ENCODE assay signal across 9 cellular contexts in the genomic region with DNA sequence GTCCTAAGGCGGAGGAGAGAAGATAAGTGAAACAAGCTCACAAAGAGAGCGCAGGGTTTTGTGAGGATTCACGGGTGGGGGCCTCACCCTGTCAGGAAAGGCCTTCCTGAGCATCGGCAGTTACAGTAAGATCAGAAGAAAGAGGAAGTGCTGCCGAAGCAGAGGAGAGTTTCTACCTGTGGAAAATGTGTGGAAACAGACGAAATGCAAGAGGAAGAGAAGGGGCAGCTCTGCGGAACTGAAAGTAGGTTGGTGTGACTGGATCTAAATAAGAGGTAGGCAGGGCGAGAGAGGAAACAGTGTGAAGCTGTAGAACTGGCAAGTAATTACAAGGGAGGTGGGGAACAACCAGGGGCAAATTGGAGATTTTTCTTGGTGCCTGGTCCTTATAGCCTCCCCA. TPM values are rescaled to one million over a fixed set of nuclear protein-coding genes. Genes with fewer than 3 reads are reported as not detected.
DNase-seq lines count a peak whose midpoint lies in the region; ATAC-seq and TF ChIP-seq lines count a peak whose summit lies in the region.
"Had no signal": no experiment of that assay in that cellular context is flagged by ENCODE, and none has a peak within 500 bp of the region (broad histone marks: within the 10 kb centered on the region; RNA-seq: fewer than 3 reads in every experiment).

No MANE protein-coding gene starts in this region.

- H3K9me3 Mint-ChIP-seq in nephron progenitor cell = peaks cover 28% of the 10 kb centered on the region

- H2AFZ ChIP-seq in Loucy (ENCODE audit: low read length) = no peak overlapping the region

- peak in 1 of 4 donors; percentile 23 for TF ChIP-seq POLR2A in esophagus squamous epithelium (IDR thresholded peaks at IDR 0.05)

- H3K27me3 Mint-ChIP-seq in nephron progenitor cell (ENCODE audit: low read depth, poor library complexity) = peaks cover 22% of the 10 kb centered on the region

- intact Hi-C loops in esophagus squamous epithelium (cut with DNase I) = no loop called here

- DNase-seq in GM10248 (ENCODE audit: extremely low spot score) (peak; percentile 51), esophagus squamous epithelium (lab: John Stamatoyannopoulos, UW) (no peak), T-helper 9 cell (no peak), nephron progenitor cell (no peak), NCI-H128 (lab: John Stamatoyannopoulos, UW; ENCODE audit: unreplicated experiment) (no peak), DMS79 (lab: John Stamatoyannopoulos, UW) (no peak)

- peak overlapping the region; percentile 67 for H3K4me2 ChIP-seq in Loucy (ENCODE audit: low read depth, low read length, poor library complexity, severe bottlenecking)

- POLR2A ChIA-PET in GM10248 (lab: Yijun Ruan, JAX) = no interaction called here

- TF ChIP-seq CTCF in GM10248 (IDR thresholded peaks at IDR 0.05; ENCODE audit: control extremely low read depth, extremely low read depth, low read depth, missing control alignments) = no peak
- no peak for TF ChIP-seq CTCF in Loucy (conservative IDR thresholded peaks at IDR 0.05; ENCODE audit: low read length)
- TF ChIP-seq CTCF in esophagus squamous epithelium (IDR thresholded peaks at IDR 0.05) = no peak
- TF ChIP-seq CTCF in nephron progenitor cell (IDR thresholded peaks at IDR 0.05) = no peak

- H3K9me2 ChIP-seq in Loucy (replicated peaks; ENCODE audit: low read depth, low read length) = no peaks in the 10 kb centered on the region

- H3K36me3 ChIP-seq in Loucy (ENCODE audit: insufficient read depth, low read length) (no peaks in the 10 kb centered on the region), esophagus squamous epithelium (no peaks in the 10 kb centered on the region)

- H3K4me3 Mint-ChIP-seq in nephron progenitor cell = no peak overlapping the region

- H3K4me1 ChIP-seq in Loucy (ENCODE audit: insufficient read depth, low read length, poor library complexity, severe bottlenecking) = peaks cover 63% of the 10 kb centered on the region
- H3K4me1 ChIP-seq in esophagus squamous epithelium = peaks cover 24 to 68% (median 53%) of the 10 kb centered on the region in 3 donors

- H3K9me3 ChIP-seq in Loucy (ENCODE audit: insufficient read depth, low read depth, low read length) (no peaks in the 10 kb centered on the region), esophagus squamous epithelium (no peaks in the 10 kb centered on the region)

- peak overlapping the region; percentile 33 to 85 (median 69) for H3K27ac ChIP-seq in esophagus squamous epithelium
- H3K27ac ChIP-seq: epithelial cell of prostate had no signal

- H3K4me1 Mint-ChIP-seq in nephron progenitor cell = peaks cover 14% of the 10 kb centered on the region

- peaks cover 2% of the 10 kb centered on the region; the same call in 1 of the 2 replicates for H3F3A ChIP-seq in Loucy (ENCODE audit: low read depth)

- no peak overlapping the region for H3K27ac Mint-ChIP-seq in nephron progenitor cell

- H3K4me3 ChIP-seq in Loucy (ENCODE audit: low read length, poor library complexity, severe bottlenecking) (peak overlapping the region; percentile 41), esophagus squamous epithelium (peak overlapping the region in 3 of 4 donors; percentile 8 to 58 (median 33))

- peak overlapping the region; percentile 17 for H3K9ac ChIP-seq in Loucy (ENCODE audit: low read depth, low read length, poor library complexity, severe bottlenecking)

- no peaks in the 10 kb centered on the region for H3K36me3 Mint-ChIP-seq in nephron progenitor cell (ENCODE audit: low read depth)

- peak; percentile 60 for ATAC-seq in GM21447 (IDR thresholded peaks at IDR 0.05; ENCODE audit: unreplicated experiment)

- CTCF ChIA-PET in GM10248 (lab: Yijun Ruan, JAX) = interaction anchor here (1.0 to 2.1 kb wide), 3 partner anchors 12 to 69 kb away, joined by 3 to 7 read pairs (median 4); no protein-coding TSS in a partner anchor

- WGBS in esophagus squamous epithelium, 2 donors = 41 to 61% methylated on average over 8 of the region's 8 CpGs

- H3K79me2 ChIP-seq in Loucy (ENCODE audit: insufficient read depth, low read length) = peaks cover 22% of the 10 kb centered on the region

- no peaks in the 10 kb centered on the region for H3K27me3 ChIP-seq in Loucy (ENCODE audit: insufficient read depth, low read length, poor library complexity, severe bottlenecking)
- no peaks in the 10 kb centered on the region for H3K27me3 ChIP-seq in esophagus squamous epithelium

- H4K20me1 ChIP-seq in Loucy (ENCODE audit: insufficient read depth, low read length, poor library complexity, severe bottlenecking) = no peaks in the 10 kb centered on the region

RNA-seq across cellular contexts. Expression of a gene that starts 2.7 kb away (rescaled TPM):
- total RNA-seq in esophagus squamous epithelium = 10 to 100 TPM in 2 of 4 donors, 1 to 10 TPM in 2; 4.0 to 17.5 (median 10.2) TPM
